21 cellular contexts compared by ENCODE assay signal in genomic region chr1:215865060-215865459, GRCh38.
"Had no signal": no experiment of that assay in that cellular context is flagged by ENCODE, and none has a peak within 500 bp of the region (broad histone marks: within the 10 kb centered on the region; RNA-seq: fewer than 3 reads in every experiment).

No MANE protein-coding gene starts in this region.

- H3K4me3 ChIP-seq: MG63 had no signal

- H3K27me3 Mint-ChIP-seq: T-cell had no signal

- ATAC-seq: T-cell had no signal

- H3K36me3 Mint-ChIP-seq: T-cell had no signal

- DNase-seq: IMR-90, Karpas-422, KG1, MG63, NCI-H1092, NCI-H1105 treated with DMSO at 0.1 percent for 48 hours, NCI-H1417 treated with DMSO at 0.1 percent for 48 hours, NCI-H146, NCI-H1694 treated with DMSO at 0.1 percent for 48 hours, NCI-H1930, NCI-H2081, NCI-H2107, NCI-H2227 treated with DMSO at 0.1 percent for 48 hours, NCI-H524, NCI-H526 treated with DMSO at 0.1 percent for 48 hours, NCI-H774, SHP77, SK-N-SH, SW 1271, T-cell had no signal

- H3K9me3 ChIP-seq: MG63, SK-N-SH had no signal

- H3K4me1 Mint-ChIP-seq: T-cell had no signal

- H3K4me3 Mint-ChIP-seq: T-cell had no signal

- H3K27ac ChIP-seq: RWPE1 had no signal

- H3K27ac Mint-ChIP-seq: T-cell had no signal

- H3K36me3 ChIP-seq: MG63 had no signal

- H3K27me3 ChIP-seq: MG63 had no signal
